23 cellular contexts compared by ENCODE assay signal in genomic region chr3:172411478-172411947, GRCh38. TPM values are rescaled to one million over a fixed set of nuclear protein-coding genes. Genes with fewer than 3 reads are reported as not detected.
DNase-seq lines count a peak whose midpoint lies in the region; ATAC-seq and TF ChIP-seq lines count a peak whose summit lies in the region.
"Had no signal": no experiment of that assay in that cellular context is flagged by ENCODE, and none has a peak within 500 bp of the region (broad histone marks: within the 10 kb centered on the region; RNA-seq: fewer than 3 reads in every experiment).

No MANE protein-coding gene starts in this region.

- H3K27ac Mint-ChIP-seq in natural killer cell treated with Interleukin-12 subunit alpha and Interleukin-12 subunit beta and Interleukin-15 and Interleukin-18, amount 100 ng/mL, for 72 hours: no peak overlapping the region
- H3K27ac Mint-ChIP-seq in natural killer cell: no peak overlapping the region
- no peak overlapping the region for H3K27ac Mint-ChIP-seq in stimulated activated effector memory CD8-positive, alpha-beta T cell treated with anti-CD3 and anti-CD28 coated beads, Interleukin-12 subunit alpha, Interleukin-12 subunit beta, amount 100 ng/mL, for 72 hours
- H3K27ac Mint-ChIP-seq in CD14-positive monocyte: no peak overlapping the region
- H3K27ac Mint-ChIP-seq: CD4-positive, alpha-beta memory T cell; GM23338; H9 had no signal

- H3K27ac ChIP-seq in lower lobe of right lung: no peak overlapping the region
- H3K27ac ChIP-seq in upper lobe of right lung: no peak overlapping the region
- H3K27ac ChIP-seq: A549; BLaER1 treated with 17β-estradiol and CSF1 and Interleukin-3, amounts not matched to agents 10 nM and 100 nM had no signal

- intact Hi-C loops in natural killer cell (cut with micrococcal nuclease): no loop called here
- intact Hi-C loops in lower lobe of right lung (cut with DNase I): no loop called here
- intact Hi-C loops in upper lobe of right lung (cut with DNase I): no loop called here
- intact Hi-C loops in CD14-positive monocyte (cut with micrococcal nuclease): no loop called here

- H3K4me3 ChIP-seq in lower lobe of right lung (no peak overlapping the region), upper lobe of right lung (no peak overlapping the region)
- H3K4me3 ChIP-seq: A549; BLaER1 treated with 17β-estradiol and CSF1 and Interleukin-3, amounts not matched to agents 10 nM and 100 nM; GM23338 had no signal

- H3K27me3 Mint-ChIP-seq in natural killer cell treated with Interleukin-12 subunit alpha and Interleukin-12 subunit beta and Interleukin-15 and Interleukin-18, amount 100 ng/mL, for 72 hours: peaks cover 12 to 23% of the 10 kb centered on the region in 2 donors
- H3K27me3 Mint-ChIP-seq in natural killer cell (ENCODE audit: low read depth in 2 of 2) (peaks cover 16 to 36% of the 10 kb centered on the region in 2 donors), CD14-positive monocyte (ENCODE audit: low read depth in 3 of 3) (peaks cover 15 to 21% (median 15%) of the 10 kb centered on the region in 3 donors)

- no peak overlapping the region for H3K4me3 Mint-ChIP-seq in natural killer cell treated with Interleukin-12 subunit alpha and Interleukin-12 subunit beta and Interleukin-15 and Interleukin-18, amount 100 ng/mL, for 72 hours
- H3K4me3 Mint-ChIP-seq in natural killer cell: no peak overlapping the region
- H3K4me3 Mint-ChIP-seq in stimulated activated effector memory CD8-positive, alpha-beta T cell treated with anti-CD3 and anti-CD28 coated beads, Interleukin-12 subunit alpha, Interleukin-12 subunit beta, amount 100 ng/mL, for 72 hours: no peak overlapping the region
- H3K4me3 Mint-ChIP-seq in CD14-positive monocyte: no peak overlapping the region
- H3K4me3 Mint-ChIP-seq: CD4-positive, alpha-beta memory T cell; GM23338; H9 had no signal

- peaks cover 3% of the 10 kb centered on the region for H3K9me3 Mint-ChIP-seq in natural killer cell treated with Interleukin-12 subunit alpha and Interleukin-12 subunit beta and Interleukin-15 and Interleukin-18, amount 100 ng/mL, for 72 hours
- H3K9me3 Mint-ChIP-seq in natural killer cell: no peaks in the 10 kb centered on the region
- H3K9me3 Mint-ChIP-seq in stimulated activated effector memory CD8-positive, alpha-beta T cell treated with anti-CD3 and anti-CD28 coated beads, Interleukin-12 subunit alpha, Interleukin-12 subunit beta, amount 100 ng/mL, for 72 hours: no peaks in the 10 kb centered on the region
- peaks cover 2 to 12% (median 5%) of the 10 kb centered on the region in 7 donors for H3K9me3 Mint-ChIP-seq in CD14-positive monocyte
- H3K9me3 Mint-ChIP-seq: GM23338, H9 had no signal

- no peaks in the 10 kb centered on the region for H3K27me3 ChIP-seq in lower lobe of right lung (ENCODE audit: low read depth)
- no peaks in the 10 kb centered on the region for H3K27me3 ChIP-seq in upper lobe of right lung
- H3K27me3 ChIP-seq: BE2C; BLaER1 treated with 17β-estradiol and CSF1 and Interleukin-3, amounts not matched to agents 10 nM and 100 nM had no signal

- no peak for DNase-seq in natural killer cell treated with Interleukin-12 subunit alpha and Interleukin-12 subunit beta and Interleukin-15 and Interleukin-18, amount 100 ng/mL, for 72 hours (ENCODE audit: low spot score)
- DNase-seq in natural killer cell (no peak), lower lobe of right lung (no peak), upper lobe of right lung (no peak), CD14-positive monocyte (ENCODE audit: low spot score) (no peak)
- peak in 1 of 2 donors; percentile 32 for DNase-seq in stimulated activated effector memory CD8-positive, alpha-beta T cell treated with anti-CD3 and anti-CD28 coated beads, Interleukin-12 subunit alpha, Interleukin-12 subunit beta, amount 100 ng/mL, for 72 hours (ENCODE audit: low spot score in 2 of 2)
- DNase-seq in stimulated activated CD4-positive, alpha-beta T cell treated with anti-CD3 and anti-CD28 coated beads, Interleukin-4, amount 100 ng/mL, for 1 hour: no peak
- DNase-seq: 8988T; ACHN; AML-193; BE2C; Calu3; CD4-positive, alpha-beta memory T cell; COR-L47; DMS153; DND-41; H9 had no signal

- H3K9me3 ChIP-seq in lower lobe of right lung: no peaks in the 10 kb centered on the region
- no peaks in the 10 kb centered on the region for H3K9me3 ChIP-seq in upper lobe of right lung
- H3K9me3 ChIP-seq: A549; BE2C; BLaER1 treated with 17β-estradiol and CSF1 and Interleukin-3, amounts not matched to agents 10 nM and 100 nM had no signal

- TF ChIP-seq CTCF in natural killer cell (IDR thresholded peaks at IDR 0.05) (no peak), lower lobe of right lung (IDR thresholded peaks at IDR 0.05) (no peak), upper lobe of right lung (IDR thresholded peaks at IDR 0.05) (no peak), CD14-positive monocyte (IDR thresholded peaks at IDR 0.05) (no peak)

- no peaks in the 10 kb centered on the region for H3K4me1 ChIP-seq in lower lobe of right lung
- no peaks in the 10 kb centered on the region for H3K4me1 ChIP-seq in upper lobe of right lung
- H3K4me1 ChIP-seq: A549, BE2C had no signal

- ATAC-seq in natural killer cell treated with Interleukin-12 subunit alpha and Interleukin-12 subunit beta and Interleukin-15 and Interleukin-18, amount 100 ng/mL, for 72 hours: peak; percentile 31 to 60
- ATAC-seq in natural killer cell: no peak
- peak; percentile 18 to 21 for ATAC-seq in lower lobe of right lung
- ATAC-seq in stimulated activated effector memory CD8-positive, alpha-beta T cell treated with anti-CD3 and anti-CD28 coated beads, Interleukin-12 subunit alpha, Interleukin-12 subunit beta, amount 100 ng/mL, for 72 hours: peak; percentile 24
- ATAC-seq in upper lobe of right lung: peak; percentile 33
- ATAC-seq in HG03025 (IDR thresholded peaks at IDR 0.05; ENCODE audit: low FRiP score, unreplicated experiment): no peak
- ATAC-seq: GM23338, HCT116 had no signal

- H3K36me3 Mint-ChIP-seq in natural killer cell treated with Interleukin-12 subunit alpha and Interleukin-12 subunit beta and Interleukin-15 and Interleukin-18, amount 100 ng/mL, for 72 hours: no peaks in the 10 kb centered on the region
- no peaks in the 10 kb centered on the region for H3K36me3 Mint-ChIP-seq in natural killer cell
- H3K36me3 Mint-ChIP-seq in stimulated activated effector memory CD8-positive, alpha-beta T cell treated with anti-CD3 and anti-CD28 coated beads, Interleukin-12 subunit alpha, Interleukin-12 subunit beta, amount 100 ng/mL, for 72 hours: no peaks in the 10 kb centered on the region
- H3K36me3 Mint-ChIP-seq in CD14-positive monocyte: no peaks in the 10 kb centered on the region
- H3K36me3 Mint-ChIP-seq: CD4-positive, alpha-beta memory T cell had no signal

- H3K36me3 ChIP-seq in lower lobe of right lung (no peaks in the 10 kb centered on the region), upper lobe of right lung (no peaks in the 10 kb centered on the region)
- H3K36me3 ChIP-seq: BE2C; BLaER1 treated with 17β-estradiol and CSF1 and Interleukin-3, amounts not matched to agents 10 nM and 100 nM had no signal

- no peaks in the 10 kb centered on the region for H3K4me1 Mint-ChIP-seq in natural killer cell treated with Interleukin-12 subunit alpha and Interleukin-12 subunit beta and Interleukin-15 and Interleukin-18, amount 100 ng/mL, for 72 hours (ENCODE audit: low read depth in 2 of 2)
- H3K4me1 Mint-ChIP-seq in natural killer cell (no peaks in the 10 kb centered on the region), CD14-positive monocyte (no peaks in the 10 kb centered on the region)
- no peaks in the 10 kb centered on the region for H3K4me1 Mint-ChIP-seq in stimulated activated effector memory CD8-positive, alpha-beta T cell treated with anti-CD3 and anti-CD28 coated beads, Interleukin-12 subunit alpha, Interleukin-12 subunit beta, amount 100 ng/mL, for 72 hours
- H3K4me1 Mint-ChIP-seq: CD4-positive, alpha-beta memory T cell; GM23338; H9 had no signal

RNA-seq across cellular contexts. Expression of gene GHSR, which starts 36.7 kb away (rescaled TPM):
- total RNA-seq in natural killer cell treated with Interleukin-12 subunit alpha and Interleukin-12 subunit beta and Interleukin-15 and Interleukin-18, amount 100 ng/mL, for 72 hours: not detected
- total RNA-seq in natural killer cell (1 to 10 TPM in 1 of 3 donors, under 1 TPM in 2; 0.38 to 1.3 (median 0.63) TPM), lower lobe of right lung (not detected), upper lobe of right lung (not detected)
- polyA plus RNA-seq in CD14-positive monocyte: not detected
- total RNA-seq: Calu3; CD4-positive, alpha-beta memory T cell; GM23338; H4; H9 had no signal
- polyA plus RNA-seq: A549; CD4-positive, alpha-beta memory T cell; GM23338 had no signal

Comparison
In these comparisons a context has a peak if more than half of its experiments do, and no peak if none do; other contexts are left out.
1. ATAC-seq: peak in natural killer cell treated with Interleukin-12 subunit alpha and Interleukin-12 subunit beta and Interleukin-15 and Interleukin-18, amount 100 ng/mL, for 72 hours (2 of 2), lower lobe of right lung (2 of 2), stimulated activated effector memory CD8-positive, alpha-beta T cell treated with anti-CD3 and anti-CD28 coated beads, Interleukin-12 subunit alpha, Interleukin-12 subunit beta, amount 100 ng/mL, for 72 hours (single experiment) and upper lobe of right lung (single experiment); none in natural killer cell (0 of 3) and HG03025 (single experiment).